Comparison of ENCODE assay signal across 19 cellular contexts in genomic region chr2:124753842-124754241, GRCh38.
"Had no signal": no experiment of that assay in that cellular context is flagged by ENCODE, and none has a peak within 500 bp of the region (broad histone marks: within the 10 kb centered on the region; RNA-seq: fewer than 3 reads in every experiment).

No MANE protein-coding gene starts in this region.

- H3K4me3 ChIP-seq: adrenal gland, breast epithelium, coronary artery, lower lobe of right lung, spleen, testis had no signal

- H3K27ac ChIP-seq: adrenal gland, breast epithelium, coronary artery, lower lobe of right lung, spleen, testis had no signal

- H3K27me3 ChIP-seq: adrenal gland, breast epithelium, spleen, testis had no signal

- H3K9me3 ChIP-seq: adrenal gland, breast epithelium, lower lobe of right lung, testis had no signal

- H3K36me3 ChIP-seq: adrenal gland, breast epithelium, lower lobe of right lung, spleen had no signal

- FAIRE-seq: astrocyte, endometrium, frontal cortex had no signal

- H3K4me1 ChIP-seq: adrenal gland, breast epithelium, lower lobe of right lung, spleen, testis had no signal

- ATAC-seq: activated naive CD4-positive, alpha-beta T cell treated with anti-CD3 and anti-CD28 coated beads, Interleukin-2, amount 50 U/mL, for 72 hours; lower lobe of right lung; natural killer cell treated with Interleukin-12 subunit alpha and Interleukin-12 subunit beta and Interleukin-15 and Interleukin-18, amount 100 ng/mL, for 72 hours; stimulated activated memory B cell treated with anti-CD40 and anti-IgM and Interleukin-4, amounts not matched to agents 10 μg/mL and 1 μg/mL and 100 μg/mL, for 72 hours had no signal

- DNase-seq: activated CD4-positive, alpha-beta T cell treated with anti-CD3 and anti-CD28 coated beads, Interleukin-2, amount 50 U/mL, for 48 hours; activated gamma-delta T cell; adrenal gland; erythroblast; hypothalamus; immature natural killer cell; lower lobe of right lung; nucleus accumbens; spleen; stimulated activated CD4-positive, alpha-beta T cell treated with anti-CD3 and anti-CD28 coated beads, Interleukin-4, amount 100 ng/mL, for 4 hours; testis had no signal
